In genomic region chr11:119934866-119935265, GRCh38 we compare ENCODE assay signal across 20 cellular contexts.
A peak's percentile ranks its signal among the peaks of the same experiment; 100 is the strongest.
DNase-seq lines count a peak whose midpoint lies in the region; ATAC-seq, FAIRE-seq and TF ChIP-seq lines count a peak whose summit lies in the region.
"Had no signal": no experiment of that assay in that cellular context is flagged by ENCODE, and none has a peak within 500 bp of the region (broad histone marks: within the 10 kb centered on the region; RNA-seq: fewer than 3 reads in every experiment).

No MANE protein-coding gene starts in this region.

- H3K4me1 Mint-ChIP-seq in brain = peaks cover 60% of the 10 kb centered on the region
- H3K4me1 Mint-ChIP-seq: CD4-positive, CD25-positive, alpha-beta regulatory T cell; CD8-positive, alpha-beta memory T cell had no signal

- no peaks in the 10 kb centered on the region for H4K20me1 ChIP-seq in H1 (replicated peaks in 1 of 2; ENCODE audit: control insufficient read depth in 1 of 2, insufficient read depth in 2 of 2, low read length in 2 of 2)

- no peak overlapping the region for H2BK120ac ChIP-seq in H1 (replicated peaks; ENCODE audit: low read depth, low read length)

- H3K23me2 ChIP-seq in H1 (ENCODE audit: low read depth, low read length) = no peaks in the 10 kb centered on the region

- H4K8ac ChIP-seq in H1 (ENCODE audit: extremely low read depth, insufficient read depth, low read length) = no peak overlapping the region; the same call in 1 of the 2 replicates

- no peak overlapping the region for H3K9ac ChIP-seq in H1 (replicated peaks in 1 of 4; ENCODE audit: extremely low read depth in 1 of 4, low read depth in 3 of 4, low read length in 3 of 4)
- H3K9ac ChIP-seq: GM23248 had no signal

- peaks cover 22% of the 10 kb centered on the region for H3K27me3 Mint-ChIP-seq in brain

- no peak for TF ChIP-seq RAD21 in H1 (IDR thresholded peaks at IDR 0.05 in 1 of 2, conservative IDR thresholded peaks at IDR 0.05 in 1 of 2; ENCODE audit: low read depth in 2 of 2, low read length in 2 of 2)

- H2BK20ac ChIP-seq in H1 (ENCODE audit: low read length) = no peak overlapping the region; the same call in 1 of the 2 replicates

- H3K36me3 Mint-ChIP-seq in brain = no peaks in the 10 kb centered on the region
- H3K36me3 Mint-ChIP-seq: CD4-positive, CD25-positive, alpha-beta regulatory T cell; CD8-positive, alpha-beta memory T cell had no signal

- no peak overlapping the region for H3K27ac ChIP-seq in H1 (ENCODE audit: low read depth, low read length)
- no peak overlapping the region for H3K27ac ChIP-seq in spleen
- no peak overlapping the region for H3K27ac ChIP-seq in aorta (ENCODE audit: low read depth in 1 of 2, low read length in 2 of 2)
- H3K27ac ChIP-seq in prostate gland = no peak overlapping the region
- H3K27ac ChIP-seq: GM23248, HL-60 had no signal

- H3K79me2 ChIP-seq in H1 (ENCODE audit: control insufficient read depth in 1 of 2, insufficient read depth in 2 of 2, low read length in 2 of 2) = no peaks in the 10 kb centered on the region

- no peak overlapping the region for H2AFZ ChIP-seq in H1 (ENCODE audit: low read length)
- H2AFZ ChIP-seq: GM23248 had no signal

- POLR2A ChIA-PET in H1 (lab: Charles Lee; ENCODE audit: partially characterized antibody) = no interaction called here

- intact Hi-C loops in spleen (cut with DNase I; ENCODE audit: low total_unique reads) = no loop called here
- intact Hi-C loops in aorta (cut with DNase I) = no loop called here
- intact Hi-C loops in prostate gland (cut with DNase I) = no loop called here

- no peaks in the 10 kb centered on the region for H3K36me3 ChIP-seq in H1 (ENCODE audit: control insufficient read depth in 2 of 4, insufficient read depth in 4 of 4, low read length in 3 of 4)
- H3K36me3 ChIP-seq in spleen = no peaks in the 10 kb centered on the region
- H3K36me3 ChIP-seq in aorta (ENCODE audit: control insufficient read depth in 1 of 2, insufficient read depth in 2 of 2, low read length in 1 of 2) = no peaks in the 10 kb centered on the region
- H3K36me3 ChIP-seq in prostate gland = no peaks in the 10 kb centered on the region
- H3K36me3 ChIP-seq: BE2C had no signal

- H3K14ac ChIP-seq in H1 (ENCODE audit: insufficient read length) = no peak overlapping the region

- H3K4me1 ChIP-seq in H1 (replicated peaks in 1 of 4; ENCODE audit: control insufficient read depth in 3 of 4, insufficient read depth in 4 of 4, low read length in 3 of 4) (peaks cover 3 to 22% (median 11%) of the 10 kb centered on the region in 4 experiments), spleen (no peaks in the 10 kb centered on the region), aorta (ENCODE audit: control insufficient read depth in 1 of 2, insufficient read depth in 2 of 2, low read length in 2 of 2) (no peaks in the 10 kb centered on the region), prostate gland (replicated peaks) (no peaks in the 10 kb centered on the region)
- H3K4me1 ChIP-seq: Caco-2 had no signal

- no peak overlapping the region for H3K4ac ChIP-seq in H1 (replicated peaks; ENCODE audit: insufficient read length, low read depth, low read length)

- no peak overlapping the region for H3K56ac ChIP-seq in H1 (replicated peaks; ENCODE audit: insufficient read length, low read depth, low read length)

- H3K4me2 ChIP-seq in H1 (ENCODE audit: insufficient read depth in 1 of 2, low read depth in 2 of 2, low read length in 2 of 2) = no peak overlapping the region

- H3K18ac ChIP-seq in H1 (ENCODE audit: extremely low read depth, low read length) = peak overlapping the region; percentile 33; the same call in 1 of the 2 replicates

- TF ChIP-seq CTCF in brain (conservative IDR thresholded peaks at IDR 0.05) = no peak
- no peak for TF ChIP-seq CTCF in H1 (IDR thresholded peaks at IDR 0.05; ENCODE audit: control extremely low read depth in 1 of 3, insufficient read depth in 1 of 3, low read depth in 1 of 3, low read length in 3 of 3)
- TF ChIP-seq CTCF in spleen (IDR thresholded peaks at IDR 0.05 in 8 of 11, conservative IDR thresholded peaks at IDR 0.05 in 3 of 11) = no peak
- TF ChIP-seq CTCF in prostate gland (IDR thresholded peaks at IDR 0.05) = no peak

- peak; percentile 12 for ATAC-seq in aorta (ENCODE audit: low FRiP score)
- ATAC-seq: HCT116 had no signal

- no peak overlapping the region for H3K4me3 Mint-ChIP-seq in brain
- H3K4me3 Mint-ChIP-seq: CD4-positive, CD25-positive, alpha-beta regulatory T cell; CD8-positive, alpha-beta memory T cell; HFFc6 had no signal

- H2AK5ac ChIP-seq in H1 (ENCODE audit: low read depth, low read length) = no peak overlapping the region

- peak overlapping the region in 3 of 5 experiments; percentile 46 to 83 (median 79) for H3K27ac Mint-ChIP-seq in brain
- H3K27ac Mint-ChIP-seq: CD4-positive, CD25-positive, alpha-beta regulatory T cell; CD8-positive, alpha-beta memory T cell; HFFc6 had no signal

- CTCF ChIA-PET in H1 (lab: Charles Lee; ENCODE audit: partially characterized antibody) = interaction anchor here (0.6 to 2.0 kb wide), 11 partner anchors 18 to 362 kb away, joined by 3 to 6 read pairs (median 3); partner anchors contain the start of gene NECTIN1

- no peak overlapping the region for H3K23ac ChIP-seq in H1 (ENCODE audit: insufficient read length)

- TF ChIP-seq POLR2A in H1 (IDR thresholded peaks at IDR 0.05; ENCODE audit: control extremely low read depth in 1 of 2, low read depth in 2 of 2, low read length in 2 of 2) = no peak
- TF ChIP-seq POLR2A in spleen (IDR thresholded peaks at IDR 0.05) = no peak
- TF ChIP-seq POLR2A in prostate gland (IDR thresholded peaks at IDR 0.05) = no peak

- H4K5ac ChIP-seq in H1 (ENCODE audit: insufficient read length, low read depth, low read length) = no peak overlapping the region

- H3K9me3 ChIP-seq in H1 (ENCODE audit: insufficient read depth in 2 of 2, low read depth in 1 of 2, low read length in 1 of 2) = no peaks in the 10 kb centered on the region
- no peaks in the 10 kb centered on the region for H3K9me3 ChIP-seq in spleen
- H3K9me3 ChIP-seq in aorta (ENCODE audit: control insufficient read depth, low read length) = no peaks in the 10 kb centered on the region
- no peaks in the 10 kb centered on the region for H3K9me3 ChIP-seq in prostate gland
- H3K9me3 ChIP-seq: BE2C, Caco-2 had no signal

- no peak for FAIRE-seq in H1 (lab: Jason Lieb, UNC)
- FAIRE-seq: D721Med, G401.6, GM12891, GM19239, H54 had no signal

- H3K4me3 ChIP-seq in H1 (ENCODE audit: extremely low read depth in 1 of 4, insufficient read depth in 2 of 4, low read depth in 3 of 4, low read length in 4 of 4) = no peak overlapping the region
- H3K4me3 ChIP-seq in spleen = no peak overlapping the region
- no peak overlapping the region for H3K4me3 ChIP-seq in aorta (ENCODE audit: low read length in 2 of 2)
- H3K4me3 ChIP-seq in prostate gland = no peak overlapping the region
- H3K4me3 ChIP-seq: GM23248 had no signal

- peak overlapping the region; percentile 4 for H4K91ac ChIP-seq in H1 (replicated peaks; ENCODE audit: insufficient read length, low read length)

- no peak for DNase-seq in H1 (ENCODE audit: low read depth in 1 of 2, low spot score in 2 of 2)
- peak; percentile 24 for DNase-seq in spleen
- no peak for DNase-seq in aorta
- no peak for DNase-seq in inferior parietal cortex (ENCODE audit: extremely low spot score)
- no peak for DNase-seq in AML-193 (lab: John Stamatoyannopoulos, UW)
- no peak for DNase-seq in prostate gland (ENCODE audit: low spot score)
- DNase-seq: Caco-2; CD4-positive, CD25-positive, alpha-beta regulatory T cell; CD8-positive, alpha-beta memory T cell; GM23248; HFFc6 had no signal

- WGBS in H1 (ENCODE audit: extremely low coverage in 1 of 2, insufficient coverage in 1 of 2, insufficient read length in 1 of 2, insufficient replicate concordance in 2 of 2, low coverage in 1 of 2, low lambda C conversion rate in 2 of 2, missing lambda C conversion rate in 1 of 2), 2 experiments = 75% methylated on average over 5 of the region's 5 CpGs; no CpG with 5 or more reads in 1 of the 2 experiments
- WGBS in spleen, 5 donors = 72 to 86% (median 80%) methylated on average over 5 of the region's 5 CpGs
- WGBS in aorta, 2 donors = 78 to 81% methylated on average over 5 of the region's 5 CpGs
- WGBS in prostate gland = 89% methylated on average over 5 of the region's 5 CpGs

- 0 out of 2 replicates have a peak overlapping the region, but pooled peaks have one; percentile 51 for H2BK15ac ChIP-seq in H1 (ENCODE audit: low read length)

- no peak for TF ChIP-seq EP300 in H1 (IDR thresholded peaks at IDR 0.05; ENCODE audit: borderline replicate concordance in 1 of 2, low read depth in 2 of 2, low read length in 2 of 2)

- peaks cover 0 to 7% (median 0%) of the 10 kb centered on the region in 5 experiments for H3K9me3 Mint-ChIP-seq in brain
- H3K9me3 Mint-ChIP-seq: HFFc6 had no signal

- H3K27me3 ChIP-seq in H1 (replicated peaks in 1 of 4; ENCODE audit: control insufficient read depth in 3 of 4, extremely low read depth in 1 of 4, insufficient read depth in 3 of 4, low read length in 3 of 4) (no peaks in the 10 kb centered on the region; a peak in 1 of 7 replicates), spleen (replicated peaks in 1 of 7) (peaks cover 0 to 72% (median 0%) of the 10 kb centered on the region in 7 donors), aorta (ENCODE audit: control insufficient read depth in 1 of 2, insufficient read depth in 2 of 2, low read length in 1 of 2) (no peaks in the 10 kb centered on the region), prostate gland (replicated peaks; ENCODE audit: insufficient read depth) (peaks cover 1% of the 10 kb centered on the region)
- H3K27me3 ChIP-seq: BE2C had no signal

- H2BK12ac ChIP-seq in H1 (ENCODE audit: low read depth, low read length) = no peak overlapping the region; the same call in 1 of the 2 replicates

- H3K79me1 ChIP-seq in H1 (ENCODE audit: low read depth, low read length) = no peaks in the 10 kb centered on the region

- no peak overlapping the region for H2BK5ac ChIP-seq in H1 (ENCODE audit: low read depth, low read length)

TF ChIP-seq in H1, 55 proteins besides CTCF, POLR2A, EP300 and RAD21:
- TF ChIP-seq CHD1 (IDR thresholded peaks at IDR 0.05; ENCODE audit: low read depth, low read length) (no peak), TBP (IDR thresholded peaks at IDR 0.05; ENCODE audit: low read depth, low read length) (no peak), TCF12 (IDR thresholded peaks at IDR 0.05; ENCODE audit: low read depth, low read length) (no peak), FOSL1 (IDR thresholded peaks at IDR 0.05; ENCODE audit: insufficient read depth, low read depth, low read length) (no peak), KDM4A (IDR thresholded peaks at IDR 0.05; ENCODE audit: low read depth, low read length, severe bottlenecking) (no peak), USF2 (IDR thresholded peaks at IDR 0.05; ENCODE audit: low read length) (no peak), SP4 (IDR thresholded peaks at IDR 0.05; ENCODE audit: low read length) (no peak)
TF ChIP-seq in H1: peak in this region for 0.
